ENCODE assay signal across 13 cellular contexts in genomic region chr4:170446782-170447181, GRCh38.
"Had no signal": no experiment of that assay in that cellular context is flagged by ENCODE, and none has a peak within 500 bp of the region (broad histone marks: within the 10 kb centered on the region; RNA-seq: fewer than 3 reads in every experiment).

No MANE protein-coding gene starts in this region.

- DNase-seq: dermis blood vessel endothelial cell; esophagus squamous epithelium; foreskin fibroblast; glutamatergic neuron; islet precursor cell; mammary epithelial cell; naive thymus-derived CD8-positive, alpha-beta T cell; psoas muscle; retina; spleen; stimulated activated CD4-positive, alpha-beta T cell treated with anti-CD3 and anti-CD28 coated beads, Interleukin-15, amount 100 ng/mL, for 24 hours; stimulated activated CD4-positive, alpha-beta T cell treated with anti-CD3 and anti-CD28 coated beads, Interleukin-1b, Interleukin-23, amount 100 ng/mL, for 48 hours; stimulated activated CD4-positive, alpha-beta T cell treated with anti-CD3 and anti-CD28 coated beads, Interleukin-4, amount 100 ng/mL, for 24 hours had no signal
